8 cellular contexts compared by ENCODE assay signal in the genomic region with DNA sequence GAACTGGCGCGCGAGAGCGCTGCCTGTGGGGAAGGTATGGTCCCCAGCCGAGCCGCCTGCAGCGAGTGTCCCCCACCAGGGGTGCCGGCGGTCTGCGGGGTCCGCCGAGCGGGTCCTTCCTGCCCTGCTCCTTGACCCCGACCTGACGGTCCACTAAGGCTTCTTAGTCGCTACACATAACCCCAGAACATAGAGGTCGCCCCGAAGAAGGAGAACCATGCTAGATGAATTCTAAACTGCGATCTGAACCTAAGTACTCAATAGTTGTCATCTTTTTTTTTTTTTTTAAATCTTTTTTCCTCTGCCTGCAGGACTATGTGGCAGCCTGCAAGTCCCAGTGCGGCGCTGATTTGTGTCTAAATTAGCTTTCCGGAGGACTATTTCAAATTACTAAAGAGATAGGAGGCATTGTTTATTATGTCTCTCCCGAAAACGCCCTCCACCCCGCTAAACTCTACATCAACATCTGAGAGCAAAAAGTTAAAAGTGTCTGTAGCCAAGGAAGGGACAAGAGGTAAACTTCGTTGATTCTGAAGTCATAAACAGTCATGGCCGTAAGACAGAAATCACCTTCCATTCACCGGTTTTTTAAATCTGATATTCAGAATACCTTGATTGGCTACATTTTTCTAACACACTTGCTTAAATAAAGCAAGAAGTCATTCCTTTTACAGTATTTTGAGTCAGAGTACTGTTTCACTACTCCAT. TPM values are rescaled to one million over a fixed set of nuclear protein-coding genes. Genes with fewer than 3 reads are reported as not detected.
DNase-seq lines count a peak whose midpoint lies in the region; ATAC-seq and TF ChIP-seq lines count a peak whose summit lies in the region.

No MANE protein-coding gene starts in this region.

- H3K27me3 ChIP-seq in foreskin keratinocyte (no peaks in the 10 kb centered on the region), prostate gland (replicated peaks; ENCODE audit: insufficient read depth) (no peaks in the 10 kb centered on the region)

- POLR2A ChIA-PET in activated B cell treated with CpG ODN at 0.5 μM for 24 hours (lab: Charles Lee), result interaction anchor here (0.5 to 3.1 kb wide), 20 partner anchors 10 to 1136 kb away, joined by 3 to 21 read pairs (median 4); a partner anchor contains a TSS

- intact Hi-C loops in activated B cell treated with CpG ODN at 0.5 μM for 24 hours (cut with micrococcal nuclease), result loop anchor here (2.0 to 10.0 kb wide), 6 partner anchors 586 to 1659 kb away; a partner anchor contains a TSS
- intact Hi-C loops in prostate gland (cut with DNase I), result loop anchor here (1.0 to 10.0 kb wide), 3 partner anchors 73 to 284 kb away; a partner anchor contains a TSS

- WGBS in prostate gland, result 4% methylated on average over 28 of the region's 28 CpGs

- H3K27me3 Mint-ChIP-seq in activated B cell treated with CpG ODN at 0.5 μM for 24 hours, result no peaks in the 10 kb centered on the region

- ATAC-seq in GM18873 (IDR thresholded peaks at IDR 0.05; ENCODE audit: low FRiP score, unreplicated experiment) (peak; percentile 33), HG03432 (IDR thresholded peaks at IDR 0.05; ENCODE audit: unreplicated experiment) (peak; percentile 43), activated B cell treated with CpG ODN at 0.5 μM for 24 hours (ENCODE audit: low read depth) (peak; percentile 7), foreskin keratinocyte (no peak)

- no peaks in the 10 kb centered on the region for H3K4me1 ChIP-seq in foreskin keratinocyte
- H3K4me1 ChIP-seq in prostate gland (replicated peaks), result no peaks in the 10 kb centered on the region

- no peaks in the 10 kb centered on the region for H3K36me3 ChIP-seq in prostate gland

- H3K27ac ChIP-seq in foreskin keratinocyte, result peak overlapping the region; percentile 97
- H3K27ac ChIP-seq in prostate gland, result peak overlapping the region; percentile 89 to 93

- H3K4me1 Mint-ChIP-seq in activated B cell treated with CpG ODN at 0.5 μM for 24 hours, result peaks cover 11% of the 10 kb centered on the region

- H3K9me3 Mint-ChIP-seq in activated B cell treated with CpG ODN at 0.5 μM for 24 hours, result no peaks in the 10 kb centered on the region

- no peak for TF ChIP-seq CTCF in AG09309 (IDR thresholded peaks at IDR 0.05; ENCODE audit: control insufficient read depth, insufficient read depth, low read depth, low read length, missing control alignments)
- TF ChIP-seq CTCF in activated B cell treated with CpG ODN at 0.5 μM for 24 hours (IDR thresholded peaks at IDR 0.05), result no peak
- TF ChIP-seq CTCF in foreskin keratinocyte (conservative IDR thresholded peaks at IDR 0.05), result no peak
- no peak for TF ChIP-seq CTCF in prostate gland (IDR thresholded peaks at IDR 0.05)

- no peak for TF ChIP-seq POLR2A in prostate gland (IDR thresholded peaks at IDR 0.05)

- peaks cover 6% of the 10 kb centered on the region for H3K36me3 Mint-ChIP-seq in activated B cell treated with CpG ODN at 0.5 μM for 24 hours (ENCODE audit: low read depth)

- H3K27ac Mint-ChIP-seq in activated B cell treated with CpG ODN at 0.5 μM for 24 hours, result peak overlapping the region; percentile 100

- no peaks in the 10 kb centered on the region for H3K9me3 ChIP-seq in prostate gland

- H3K4me3 Mint-ChIP-seq in activated B cell treated with CpG ODN at 0.5 μM for 24 hours, result peak overlapping the region; percentile 98

- H3K4me3 ChIP-seq in AG09309 (ENCODE audit: control insufficient read depth, low read depth, low read length) (peak overlapping the region; percentile 91), prostate gland (peak overlapping the region; percentile 48 to 57)

- CTCF ChIA-PET in activated B cell treated with CpG ODN at 0.5 μM for 24 hours (lab: Charles Lee), result interaction anchor here (0.9 to 2.8 kb wide), 4 partner anchors 245 to 1055 kb away, joined by 3 to 15 read pairs (median 4); no protein-coding TSS in a partner anchor

- no peak for DNase-seq in AG09309 (ENCODE audit: low read depth)
- DNase-seq in activated B cell treated with CpG ODN at 0.5 μM for 24 hours, result no peak
- DNase-seq in foreskin keratinocyte, result peak in 1 of 2 donors; percentile 23
- DNase-seq in prostate gland (ENCODE audit: low spot score), result no peak
- no peak for DNase-seq in GF-D8 (lab: John Stamatoyannopoulos, UW)
- DNase-seq in activated CD4-positive, CD25-positive, alpha-beta regulatory T cell treated with anti-CD3 and anti-CD28 coated beads, Interleukin-2, amount 50 U/mL, for 72 hours, result no peak

RNA-seq across cellular contexts. Expression of a gene that starts 0.5 kb away (rescaled TPM):
- total RNA-seq in activated B cell treated with CpG ODN at 0.5 μM for 24 hours (0.61 and 0.75 TPM in 2 replicates), foreskin keratinocyte (0.21 and 0.31 TPM in 2 replicates), prostate gland (1 to 10 TPM in 1 of 2 donors, not detected in 1; 7.0 TPM)
- 0.09 TPM in 1 of 2 replicates, not detected in the other for polyA plus RNA-seq in foreskin keratinocyte
